1 cellular context compared by ENCODE assay signal in genomic region chr1:213055767-213056166, GRCh38.
TF ChIP-seq lines count a peak whose summit lies in the region.

No MANE protein-coding gene starts in this region.

TF ChIP-seq in HepG2, 621 proteins besides CTCF, POLR2A, EP300 and RAD21 (continued from another document):
- TF ChIP-seq ARID5B (CRISPR knock-in tag; IDR thresholded peaks at IDR 0.05) = peak; percentile 33; the same call in 1 of the 2 replicates
- peak; percentile 91 for TF ChIP-seq CEBPG (CRISPR knock-in tag; IDR thresholded peaks at IDR 0.05)
- TF ChIP-seq GATAD2A (CRISPR knock-in tag; IDR thresholded peaks at IDR 0.05) = peak; percentile 82
- no peak for TF ChIP-seq ZNF615 (CRISPR knock-in tag; IDR thresholded peaks at IDR 0.05; ENCODE audit: borderline replicate concordance)
- no peak for TF ChIP-seq ZNF543 (CRISPR knock-in tag; IDR thresholded peaks at IDR 0.05)
- peak; percentile 27; the same call in 1 of the 2 replicates for TF ChIP-seq ZNF644 (CRISPR knock-in tag; IDR thresholded peaks at IDR 0.05; ENCODE audit: low read depth)
- TF ChIP-seq ATF4 (CRISPR knock-in tag; IDR thresholded peaks at IDR 0.05) = 0 out of 4 replicates have a peak, but pooled peaks of 1 of the 2 experiments have one; percentile 18
- peak; percentile 65; the same call in 1 of the 2 replicates for TF ChIP-seq ONECUT2 (CRISPR knock-in tag; IDR thresholded peaks at IDR 0.05)
- TF ChIP-seq IRX3 (CRISPR knock-in tag; IDR thresholded peaks at IDR 0.05; ENCODE audit: borderline replicate concordance, low read depth) = no peak
- TF ChIP-seq THAP9 (CRISPR knock-in tag; IDR thresholded peaks at IDR 0.05; ENCODE audit: borderline replicate concordance) = no peak
- peak; percentile 50 for TF ChIP-seq ZMYM4 (CRISPR knock-in tag; IDR thresholded peaks at IDR 0.05)
- 0 out of 2 replicates have a peak, but pooled peaks have one; percentile 7 for TF ChIP-seq HDAC1 (CRISPR knock-in tag; IDR thresholded peaks at IDR 0.05)
- TF ChIP-seq GTF3A (CRISPR knock-in tag; conservative IDR thresholded peaks at IDR 0.05) = no peak
- TF ChIP-seq PAXIP1 (CRISPR knock-in tag; conservative IDR thresholded peaks at IDR 0.05) = 0 out of 2 replicates have a peak, but pooled peaks have one; percentile 31
- peak; percentile 43; the same call in 1 of the 2 replicates for TF ChIP-seq POGZ (CRISPR knock-in tag; IDR thresholded peaks at IDR 0.05)
- peak; percentile 91 for TF ChIP-seq CEBPB (IDR thresholded peaks at IDR 0.05; ENCODE audit: borderline replicate concordance, low read depth, low read length)
- peak; percentile 36; the same call in 1 of the 2 replicates for TF ChIP-seq HOMEZ (CRISPR knock-in tag; IDR thresholded peaks at IDR 0.05; ENCODE audit: low read depth)
- TF ChIP-seq RARA (CRISPR knock-in tag; IDR thresholded peaks at IDR 0.05) = peak; percentile 24; the same call in 1 of the 2 replicates
- peak; percentile 31; the same call in 1 of the 2 replicates for TF ChIP-seq FOXA3 (CRISPR knock-in tag; IDR thresholded peaks at IDR 0.05)
- no peak for TF ChIP-seq ZNF10 (CRISPR knock-in tag; IDR thresholded peaks at IDR 0.05; ENCODE audit: borderline replicate concordance, low read depth)
- no peak for TF ChIP-seq ZNF567 (CRISPR knock-in tag; IDR thresholded peaks at IDR 0.05; ENCODE audit: borderline replicate concordance)
